Comparison of ENCODE assay signal across 1 cellular context in genomic region chr1:184805667-184806295, GRCh38.
TF ChIP-seq lines count a peak whose summit lies in the region.

No MANE protein-coding gene starts in this region.

TF ChIP-seq in H1, 55 proteins besides CTCF, POLR2A, EP300 and RAD21 (continued from another document):
- TF ChIP-seq CHD7 (IDR thresholded peaks at IDR 0.05; ENCODE audit: insufficient replicate concordance, low read length) (no peak), CEBPB (IDR thresholded peaks at IDR 0.05; ENCODE audit: low read depth, low read length) (no peak), CREB1 (IDR thresholded peaks at IDR 0.05) (peak; percentile 53; the same call in 1 of the 2 replicates)
- TF ChIP-seq, protein P1, sequence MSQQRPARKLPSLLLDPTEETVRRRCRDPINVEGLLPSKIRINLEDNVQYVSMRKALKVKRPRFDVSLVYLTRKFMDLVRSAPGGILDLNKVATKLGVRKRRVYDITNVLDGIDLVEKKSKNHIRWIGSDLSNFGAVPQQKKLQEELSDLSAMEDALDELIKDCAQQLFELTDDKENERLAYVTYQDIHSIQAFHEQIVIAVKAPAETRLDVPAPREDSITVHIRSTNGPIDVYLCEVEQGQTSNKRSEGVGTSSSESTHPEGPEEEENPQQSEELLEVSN (IDR thresholded peaks at IDR 0.05): no peak
